1 cellular context compared by ENCODE assay signal in genomic region chr20:59033093-59033492, GRCh38.
TF ChIP-seq lines count a peak whose summit lies in the region.

No MANE protein-coding gene starts in this region.

TF ChIP-seq in endothelial cell of umbilical vein, 7 proteins besides CTCF, POLR2A, EP300 and RAD21:
- TF ChIP-seq POLR2AphosphoS5 (IDR thresholded peaks at IDR 0.05; ENCODE audit: insufficient read depth, low read depth, low read length) = no peak
- TF ChIP-seq FOS (IDR thresholded peaks at IDR 0.05; ENCODE audit: borderline replicate concordance, insufficient read depth, low read length) = no peak
- no peak for TF ChIP-seq GATA2 (IDR thresholded peaks at IDR 0.05; ENCODE audit: insufficient read depth, insufficient read length, low read depth, low read length)
- no peak for TF ChIP-seq JUN (IDR thresholded peaks at IDR 0.05; ENCODE audit: borderline replicate concordance, insufficient read depth, insufficient read length, low read depth)
- TF ChIP-seq EZH2 (IDR thresholded peaks at IDR 0.05; ENCODE audit: borderline replicate concordance, low read depth, low read length, severe bottlenecking) = no peak
- no peak for TF ChIP-seq MAX (IDR thresholded peaks at IDR 0.05; ENCODE audit: insufficient read depth, insufficient read length)
- no peak for TF ChIP-seq MYC (IDR thresholded peaks at IDR 0.05; ENCODE audit: low read depth, low read length)
